ENCODE assay signal across 8 cellular contexts in the genomic region with DNA sequence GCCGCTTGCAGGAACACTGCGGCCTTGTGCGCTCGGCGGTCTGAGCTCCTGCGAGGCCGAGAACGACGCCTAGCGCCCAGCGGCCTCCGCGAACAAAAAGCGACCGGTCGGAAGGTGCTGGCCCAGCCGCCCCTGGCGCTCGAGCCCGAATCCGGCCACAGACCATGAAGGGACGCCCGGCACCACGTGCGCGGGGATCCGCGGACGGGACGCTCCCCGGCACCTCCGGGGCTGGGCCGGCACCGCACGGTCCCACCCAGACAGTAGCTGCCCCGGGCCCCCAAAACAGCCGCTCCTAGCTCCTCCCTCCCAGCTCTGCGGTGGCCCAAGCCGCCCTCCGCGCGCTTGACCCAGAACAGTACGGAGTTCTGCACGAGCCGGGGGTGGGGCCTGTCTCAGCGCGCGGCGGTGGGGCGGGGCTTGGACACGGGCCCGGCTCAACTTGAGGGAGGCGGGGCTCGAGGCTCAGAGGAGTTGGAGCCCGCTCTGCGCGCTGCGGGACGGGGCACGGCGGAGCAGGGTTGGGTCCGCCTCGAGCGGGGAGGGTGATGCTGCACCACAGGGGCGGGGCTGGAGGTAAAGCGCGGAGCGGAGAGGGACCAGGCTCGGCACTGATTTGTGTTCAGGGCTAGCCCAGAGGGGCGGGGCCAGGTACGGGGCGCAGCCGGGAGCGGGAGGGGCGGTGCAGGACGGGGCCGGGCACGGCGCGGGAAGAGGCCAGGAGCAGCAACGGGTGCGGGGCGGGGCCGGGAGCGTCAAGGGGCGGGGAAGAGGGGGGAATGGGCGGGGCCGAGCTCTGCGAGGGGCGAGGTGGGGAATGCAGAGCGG. TPM values are rescaled to one million over a fixed set of nuclear protein-coding genes. Genes with fewer than 3 reads are reported as not detected.
DNase-seq lines count a peak whose midpoint lies in the region; ATAC-seq and TF ChIP-seq lines count a peak whose summit lies in the region.

No MANE protein-coding gene starts in this region.

- H3K4me1 Mint-ChIP-seq in WTC11 (peaks cover 52% of the 10 kb centered on the region), immature natural killer cell (peaks cover 16% of the 10 kb centered on the region in 2 donors)

- ATAC-seq in GM18870 (IDR thresholded peaks at IDR 0.05; ENCODE audit: unreplicated experiment) = peak; percentile 82
- ATAC-seq in HG03108 (IDR thresholded peaks at IDR 0.05; ENCODE audit: unreplicated experiment) = peak; percentile 81
- ATAC-seq in WTC11 = peak; percentile 87

- H3K27ac Mint-ChIP-seq in WTC11 (peak overlapping the region; percentile 97), immature natural killer cell (peak overlapping the region in 5 of 6 donors; percentile 28 to 84 (median 70))

- POLR2A ChIA-PET in AG04450 (lab: Yijun Ruan, JAX) = interaction anchor here (0.6 to 3.7 kb wide), 24 partner anchors 9 to 338 kb away, joined by 3 to 23 read pairs (median 5); partner anchors contain the start of gene TUBB6
- POLR2A ChIA-PET in WTC11 (lab: Charles Lee) = interaction anchor here (0.6 to 3.2 kb wide), 24 partner anchors 8 to 984 kb away, joined by 3 to 29 read pairs (median 4); partner anchors contain the start of genes GNAL and MPPE1

- DNase-seq in AG04450 (ENCODE audit: low read depth, low spot score) (peak; percentile 95), NCI-H2196 (lab: John Stamatoyannopoulos, UW; ENCODE audit: unreplicated experiment) (peak; percentile 100), WTC11 (ENCODE audit: low spot score) (peak; percentile 100), cardiac fibroblast (ENCODE audit: low read depth in 2 of 2) (peak; percentile 98 to 100), immature natural killer cell (peak; percentile 89), smooth muscle cell of the brain vasculature (ENCODE audit: low read depth, low spot score) (peak; percentile 91)

- H3K4me3 Mint-ChIP-seq in WTC11 (peak overlapping the region; percentile 73), immature natural killer cell (peak overlapping the region; percentile 80 to 89 (median 86))

- peak; percentile 29; the same call in 1 of the 2 replicates for TF ChIP-seq CTCF in AG04450 (IDR thresholded peaks at IDR 0.05; ENCODE audit: low read depth, low read length)
- no peak for TF ChIP-seq CTCF in WTC11 (IDR thresholded peaks at IDR 0.05)
- TF ChIP-seq CTCF in cardiac fibroblast (IDR thresholded peaks at IDR 0.05; ENCODE audit: low read depth, low read length) = no peak

- peak overlapping the region; percentile 87 for H3K27ac ChIP-seq in AG04450 (ENCODE audit: low read depth, low read length)

- no peaks in the 10 kb centered on the region for H3K27me3 Mint-ChIP-seq in WTC11 (ENCODE audit: low read depth)
- peaks cover 0 to 9% (median 2%) of the 10 kb centered on the region in 3 donors for H3K27me3 Mint-ChIP-seq in immature natural killer cell (ENCODE audit: low read depth in 3 of 3)

- peak overlapping the region; percentile 68 for H3K4me3 ChIP-seq in AG04450 (ENCODE audit: low read depth, low read length)
- H3K4me3 ChIP-seq in cardiac fibroblast (replicated peaks in 1 of 2; ENCODE audit: low read depth in 2 of 2, low read length in 2 of 2) = peak overlapping the region; percentile 32 to 62

- no peaks in the 10 kb centered on the region for H3K9me3 Mint-ChIP-seq in WTC11
- H3K9me3 Mint-ChIP-seq in immature natural killer cell = no peaks in the 10 kb centered on the region

- H3K36me3 Mint-ChIP-seq in WTC11 (0 out of 2 replicates have a peak, but pooled peaks cover 5% of the 10 kb centered on the region), immature natural killer cell (no peaks in the 10 kb centered on the region)

- H3K27me3 ChIP-seq in AG04450 (ENCODE audit: control insufficient read depth, insufficient read depth, low read length) = no peaks in the 10 kb centered on the region

- CTCF ChIA-PET in AG04450 (lab: Charles Lee) = interaction anchor here (0.6 to 4.6 kb wide), 22 partner anchors 12 to 842 kb away, joined by 3 to 56 read pairs (median 6); no protein-coding TSS in a partner anchor
- CTCF ChIA-PET in WTC11 (lab: Charles Lee) = interaction anchor here (0.9 to 3.9 kb wide), 20 partner anchors 9 to 396 kb away, joined by 3 to 33 read pairs (median 5); partner anchors contain the start of gene AFG3L2

- H3K9me3 ChIP-seq in AG04450 (ENCODE audit: control insufficient read depth, insufficient read depth, low read length) = no peaks in the 10 kb centered on the region

TF ChIP-seq in WTC11, 78 proteins besides CTCF, POLR2A, EP300 and RAD21 (continues in another document):
- TF ChIP-seq, protein P1, sequence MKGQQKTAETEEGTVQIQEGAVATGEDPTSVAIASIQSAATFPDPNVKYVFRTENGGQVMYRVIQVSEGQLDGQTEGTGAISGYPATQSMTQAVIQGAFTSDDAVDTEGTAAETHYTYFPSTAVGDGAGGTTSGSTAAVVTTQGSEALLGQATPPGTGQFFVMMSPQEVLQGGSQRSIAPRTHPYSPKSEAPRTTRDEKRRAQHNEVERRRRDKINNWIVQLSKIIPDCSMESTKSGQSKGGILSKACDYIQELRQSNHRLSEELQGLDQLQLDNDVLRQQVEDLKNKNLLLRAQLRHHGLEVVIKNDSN (CRISPR knock-in tag; IDR thresholded peaks at IDR 0.05) = peak; percentile 64; the same call in 1 of the 2 replicates
- TF ChIP-seq, protein P2, sequence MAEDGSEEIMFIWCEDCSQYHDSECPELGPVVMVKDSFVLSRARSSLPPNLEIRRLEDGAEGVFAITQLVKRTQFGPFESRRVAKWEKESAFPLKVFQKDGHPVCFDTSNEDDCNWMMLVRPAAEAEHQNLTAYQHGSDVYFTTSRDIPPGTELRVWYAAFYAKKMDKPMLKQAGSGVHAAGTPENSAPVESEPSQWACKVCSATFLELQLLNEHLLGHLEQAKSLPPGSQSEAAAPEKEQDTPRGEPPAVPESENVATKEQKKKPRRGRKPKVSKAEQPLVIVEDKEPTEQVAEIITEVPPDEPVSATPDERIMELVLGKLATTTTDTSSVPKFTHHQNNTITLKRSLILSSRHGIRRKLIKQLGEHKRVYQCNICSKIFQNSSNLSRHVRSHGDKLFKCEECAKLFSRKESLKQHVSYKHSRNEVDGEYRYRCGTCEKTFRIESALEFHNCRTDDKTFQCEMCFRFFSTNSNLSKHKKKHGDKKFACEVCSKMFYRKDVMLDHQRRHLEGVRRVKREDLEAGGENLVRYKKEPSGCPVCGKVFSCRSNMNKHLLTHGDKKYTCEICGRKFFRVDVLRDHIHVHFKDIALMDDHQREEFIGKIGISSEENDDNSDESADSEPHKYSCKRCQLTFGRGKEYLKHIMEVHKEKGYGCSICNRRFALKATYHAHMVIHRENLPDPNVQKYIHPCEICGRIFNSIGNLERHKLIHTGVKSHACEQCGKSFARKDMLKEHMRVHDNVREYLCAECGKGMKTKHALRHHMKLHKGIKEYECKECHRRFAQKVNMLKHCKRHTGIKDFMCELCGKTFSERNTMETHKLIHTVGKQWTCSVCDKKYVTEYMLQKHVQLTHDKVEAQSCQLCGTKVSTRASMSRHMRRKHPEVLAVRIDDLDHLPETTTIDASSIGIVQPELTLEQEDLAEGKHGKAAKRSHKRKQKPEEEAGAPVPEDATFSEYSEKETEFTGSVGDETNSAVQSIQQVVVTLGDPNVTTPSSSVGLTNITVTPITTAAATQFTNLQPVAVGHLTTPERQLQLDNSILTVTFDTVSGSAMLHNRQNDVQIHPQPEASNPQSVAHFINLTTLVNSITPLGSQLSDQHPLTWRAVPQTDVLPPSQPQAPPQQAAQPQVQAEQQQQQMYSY (CRISPR knock-in tag; IDR thresholded peaks at IDR 0.05) = peak; percentile 98
- no peak for TF ChIP-seq ZNF425 (CRISPR knock-in tag; conservative IDR thresholded peaks at IDR 0.05)
- peak; percentile 5; the same call in 1 of the 2 replicates for TF ChIP-seq GABPB1 (CRISPR knock-in tag; IDR thresholded peaks at IDR 0.05)
- peak; percentile 96 for TF ChIP-seq MAX (CRISPR knock-in tag; IDR thresholded peaks at IDR 0.05)
- 0 out of 2 replicates have a peak, but pooled peaks have one; percentile 8 for TF ChIP-seq FOXK1 (CRISPR knock-in tag; IDR thresholded peaks at IDR 0.05)
- peak; percentile 69; the same call in 1 of the 2 replicates for TF ChIP-seq ZNF138 (CRISPR knock-in tag; conservative IDR thresholded peaks at IDR 0.05)
- TF ChIP-seq USF2 (CRISPR knock-in tag; IDR thresholded peaks at IDR 0.05) = peak; percentile 63
- TF ChIP-seq ETV6 (CRISPR knock-in tag; IDR thresholded peaks at IDR 0.05) = peak; percentile 67; the same call in 1 of the 2 replicates
- no peak for TF ChIP-seq NFYB (CRISPR knock-in tag; conservative IDR thresholded peaks at IDR 0.05; ENCODE audit: low read depth)

RNA-seq across cellular contexts. Expression of gene IMPA2, which starts 0.5 kb away (rescaled TPM):
- 12.8 and 15.3 TPM in 2 replicates for polyA plus RNA-seq in AG04450 (2011; rRNA removed)
- 10.9 and 13.4 TPM in 2 replicates for polyA minus RNA-seq in AG04450 (2011; rRNA and poly(A)+ RNA removed)
- 98.8 to 113 TPM (median 108 TPM) in 3 replicates for total RNA-seq in WTC11 (2021)
- 10 to 100 TPM in 2 of 3 donors, 1 to 10 TPM in 1; 6.0 to 15.2 (median 13.8) TPM for polyA plus RNA-seq in immature natural killer cell

Comparison
In these comparisons a context has a peak if more than half of its experiments do, and no peak if none do; other contexts are left out.
1. Peak in every context shown above with its lines: DNase-seq, ATAC-seq, H3K4me3 ChIP-seq and H3K27ac ChIP-seq.